1 cellular context compared by ENCODE assay signal in genomic region chr14:105525861-105526780, GRCh38.
TF ChIP-seq lines count a peak whose summit lies in the region.

Gene TMEM121, plus strand, starts transcription at chr14:105526583. Its CDS starts 2,252 bp downstream, at chr14:105528835.

TF ChIP-seq in WTC11, 78 proteins besides CTCF, POLR2A, EP300 and RAD21 (continued from another document):
- TF ChIP-seq USF2 (CRISPR knock-in tag; IDR thresholded peaks at IDR 0.05): no peak
- no peak for TF ChIP-seq ATF6 (CRISPR knock-in tag; IDR thresholded peaks at IDR 0.05)
- TF ChIP-seq ZNF138 (CRISPR knock-in tag; conservative IDR thresholded peaks at IDR 0.05): no peak
- no peak for TF ChIP-seq ZNF219 (CRISPR knock-in tag; IDR thresholded peaks at IDR 0.05; ENCODE audit: borderline replicate concordance)
- TF ChIP-seq ZNF281 (CRISPR knock-in tag; IDR thresholded peaks at IDR 0.05): no peak
- TF ChIP-seq E2F4 (CRISPR knock-in tag; IDR thresholded peaks at IDR 0.05; ENCODE audit: borderline replicate concordance, low read depth): no peak
- no peak for TF ChIP-seq GABPB1 (CRISPR knock-in tag; IDR thresholded peaks at IDR 0.05)
- TF ChIP-seq AR (CRISPR knock-in tag; IDR thresholded peaks at IDR 0.05): no peak
- TF ChIP-seq IRF1 (CRISPR knock-in tag; IDR thresholded peaks at IDR 0.05): no peak
- TF ChIP-seq ZNF423 (CRISPR knock-in tag; IDR thresholded peaks at IDR 0.05): no peak
- no peak for TF ChIP-seq PRDM15 (CRISPR knock-in tag; IDR thresholded peaks at IDR 0.05)
- TF ChIP-seq ZBTB43 (CRISPR knock-in tag; IDR thresholded peaks at IDR 0.05): no peak
TF ChIP-seq in WTC11: peak in this region for 0.
